ENCODE assay signal across 27 cellular contexts in genomic region chr12:3045494-3045893, GRCh38. TPM values are rescaled to one million over a fixed set of nuclear protein-coding genes. Genes with fewer than 3 reads are reported as not detected.
"Had no signal": no experiment of that assay in that cellular context is flagged by ENCODE, and none has a peak within 500 bp of the region (broad histone marks: within the 10 kb centered on the region; RNA-seq: fewer than 3 reads in every experiment).

No MANE protein-coding gene starts in this region.

- H3K27me3 ChIP-seq: body of pancreas, cardiac muscle cell, hepatocyte, left lung, vagina had no signal

- H3K4me1 Mint-ChIP-seq: activated naive CD4-positive, alpha-beta T cell treated with anti-CD3 and anti-CD28 coated beads, Interleukin-2, amount 50 U/mL, for 24 hours; immature natural killer cell; natural killer cell had no signal

- H3K4me2 ChIP-seq: hepatocyte, smooth muscle cell had no signal

- H3K4me3 ChIP-seq: body of pancreas, cardiac muscle cell, hepatocyte, left lung, prostate gland, smooth muscle cell, vagina had no signal

- H3K27ac Mint-ChIP-seq: activated naive CD4-positive, alpha-beta T cell treated with anti-CD3 and anti-CD28 coated beads, Interleukin-2, amount 50 U/mL, for 24 hours; immature natural killer cell; mesothelial cell of epicardium; natural killer cell; stimulated activated naive B cell treated with anti-CD40 and anti-IgM and Interleukin-4, amounts not matched to agents 10 μg/mL and 1 μg/mL and 100 μg/mL, for 72 hours had no signal

- H3K4me1 ChIP-seq: prostate gland, vagina had no signal

- H3K36me3 ChIP-seq: cardiac muscle cell, prostate gland, vagina had no signal

- ATAC-seq: body of pancreas; natural killer cell; stimulated activated naive B cell treated with anti-CD40 and anti-IgM and Interleukin-4, amounts not matched to agents 10 μg/mL and 1 μg/mL and 100 μg/mL, for 72 hours had no signal

- H3K36me3 Mint-ChIP-seq: activated naive CD4-positive, alpha-beta T cell treated with anti-CD3 and anti-CD28 coated beads, Interleukin-2, amount 50 U/mL, for 24 hours; immature natural killer cell; mesothelial cell of epicardium; natural killer cell; stimulated activated naive B cell treated with anti-CD40 and anti-IgM and Interleukin-4, amounts not matched to agents 10 μg/mL and 1 μg/mL and 100 μg/mL, for 72 hours had no signal

- H3K27ac ChIP-seq: body of pancreas, cardiac muscle cell, hepatocyte, left lung, prostate gland, vagina, WERI-Rb-1 had no signal

- H3K9me3 Mint-ChIP-seq: activated naive CD4-positive, alpha-beta T cell treated with anti-CD3 and anti-CD28 coated beads, Interleukin-2, amount 50 U/mL, for 24 hours; immature natural killer cell; mesothelial cell of epicardium; natural killer cell; stimulated activated naive B cell treated with anti-CD40 and anti-IgM and Interleukin-4, amounts not matched to agents 10 μg/mL and 1 μg/mL and 100 μg/mL, for 72 hours had no signal

- H3K9me3 ChIP-seq: body of pancreas, left lung, prostate gland, vagina had no signal

- H3K4me3 Mint-ChIP-seq: activated naive CD4-positive, alpha-beta T cell treated with anti-CD3 and anti-CD28 coated beads, Interleukin-2, amount 50 U/mL, for 24 hours; immature natural killer cell; mesothelial cell of epicardium; natural killer cell; stimulated activated naive B cell treated with anti-CD40 and anti-IgM and Interleukin-4, amounts not matched to agents 10 μg/mL and 1 μg/mL and 100 μg/mL, for 72 hours had no signal

- DNase-seq: activated CD4-positive, alpha-beta T cell treated with anti-CD3 and anti-CD28 coated beads for 1 hour; activated CD4-positive, alpha-beta T cell treated with anti-CD3 and anti-CD28 coated beads, Interleukin-2, amount 50 U/mL, for 1 hour; activated gamma-delta T cell treated with Interleukin-2 at 50 U/mL for 16 hours; activated T-cell treated with anti-CD3 and anti-CD28 coated beads, Interleukin-2, amount 50 U/mL, for 1 hour; anterior cingulate cortex; body of pancreas; effector CD4-positive, alpha-beta T cell; erythroblast; foreskin fibroblast; immature natural killer cell; kidney glomerular epithelial cell; left lung; mammary epithelial cell; natural killer cell; right cardiac atrium; stimulated activated CD4-positive, alpha-beta T cell treated with anti-CD3 and anti-CD28 coated beads, Interleukin-2, amount 100 ng/mL, for 48 hours; stimulated activated CD8-positive, alpha-beta memory T cell treated with anti-CD3 and anti-CD28 coated beads, Interleukin-4, amount 100 ng/mL, for 48 hours; stimulated activated naive B cell treated with anti-CD40 and anti-IgM and Interleukin-4, amounts not matched to agents 10 μg/mL and 1 μg/mL and 100 μg/mL, for 72 hours; WERI-Rb-1 had no signal

RNA-seq across cellular contexts. Expression of gene TSPAN9, which starts 31.7 kb away (rescaled TPM):
- total RNA-seq: T-helper 2 cell treated with Interferon-gamma antibody and Interleukin-4, amounts not matched to agents 100 ng/mL and 5 ng/mL, for 36 hours had no signal
